ENCODE assay signal across 8 cellular contexts in genomic region chr17:76537578-76538280, GRCh38. TPM values are rescaled to one million over a fixed set of nuclear protein-coding genes. Genes with fewer than 3 reads are reported as not detected.
A peak's percentile ranks its signal among the peaks of the same experiment; 100 is the strongest.
DNase-seq lines count a peak whose midpoint lies in the region; ATAC-seq and TF ChIP-seq lines count a peak whose summit lies in the region.

TSS of gene CYGB (minus strand) at chr17:76537709. CDS start at chr17:76537542, 167 bp downstream.

- H3K4me3 ChIP-seq in HUES48 (ENCODE audit: low read depth, low read length): peak within 1 kb of the TSS; percentile 61
- H3K4me3 ChIP-seq in body of pancreas: no peak within 1 kb of the TSS
- H3K4me3 ChIP-seq in skeletal muscle tissue (ENCODE audit: low read length in 3 of 3): peak within 1 kb of the TSS; percentile 33 to 67 (median 58)

- WGBS in body of pancreas, 2 donors: 2% methylated on average over 20 to 89 of the region's 95 CpGs

- no peaks in the 10 kb centered on the region for H3K9me3 ChIP-seq in HUES48 (ENCODE audit: control insufficient read depth, insufficient read depth, low read length)
- no peaks in the 10 kb centered on the region for H3K9me3 ChIP-seq in body of pancreas
- no peaks in the 10 kb centered on the region for H3K9me3 ChIP-seq in skeletal muscle tissue (ENCODE audit: control insufficient read depth in 3 of 3, low read length in 3 of 3)

- no peak for DNase-seq in body of pancreas
- DNase-seq in iPS-NIHi11 (ENCODE audit: low spot score): peak; percentile 56
- no peak for DNase-seq in NCI-H524 treated with DMSO at 0.1 percent for 48 hours (lab: John Stamatoyannopoulos, UW)
- DNase-seq in stimulated activated CD4-positive, alpha-beta T cell treated with anti-CD3 and anti-CD28 coated beads, Interleukin-1b, Interleukin-23, amount 100 ng/mL, for 48 hours: no peak
- DNase-seq in NCI-H2081 (lab: John Stamatoyannopoulos, UW): no peak
- no peak for DNase-seq in Kasumi-1 (lab: John Stamatoyannopoulos, UW)

- H3K4me1 ChIP-seq in HUES48 (ENCODE audit: control insufficient read depth, insufficient read depth, low read length) (peaks cover 19% of the 10 kb centered on the region), body of pancreas (peaks cover 29% of the 10 kb centered on the region), skeletal muscle tissue (ENCODE audit: control insufficient read depth in 3 of 3, insufficient read depth in 3 of 3, low read length in 3 of 3) (peaks cover 41 to 49% (median 43%) of the 10 kb centered on the region in 3 donors)

- H3K36me3 ChIP-seq in HUES48 (ENCODE audit: control insufficient read depth, insufficient read depth, low read length) (no peaks in the 10 kb centered on the region), body of pancreas (replicated peaks in 1 of 2; ENCODE audit: insufficient read depth in 1 of 2, low read depth in 2 of 2) (no peaks in the 10 kb centered on the region), skeletal muscle tissue (ENCODE audit: control insufficient read depth in 3 of 3, insufficient read depth in 3 of 3, low read length in 3 of 3) (no peaks in the 10 kb centered on the region)

- no peak within 1 kb of the TSS for H3K27ac ChIP-seq in HUES48 (ENCODE audit: low read depth, low read length)
- H3K27ac ChIP-seq in body of pancreas: peak within 1 kb of the TSS in 3 of 4 donors; percentile 29 to 50 (median 43)
- peak within 1 kb of the TSS; percentile 65 for H3K27ac ChIP-seq in skeletal muscle tissue (ENCODE audit: low read depth, low read length)

- H3K9ac ChIP-seq in HUES48 (ENCODE audit: low read depth, low read length) (no peak within 1 kb of the TSS), skeletal muscle tissue (ENCODE audit: low read depth in 1 of 3, low read length in 3 of 3) (peak within 1 kb of the TSS; percentile 43 to 74 (median 67))

- no peak for TF ChIP-seq POLR2A in body of pancreas (IDR thresholded peaks at IDR 0.05)

- no peak for TF ChIP-seq CTCF in body of pancreas (IDR thresholded peaks at IDR 0.05)

- H3K27me3 ChIP-seq in HUES48 (ENCODE audit: control insufficient read depth, insufficient read depth, low read length): peaks cover 47% of the 10 kb centered on the region
- peaks cover 0 to 10% of the 10 kb centered on the region in 2 donors for H3K27me3 ChIP-seq in body of pancreas
- H3K27me3 ChIP-seq in skeletal muscle tissue (ENCODE audit: control insufficient read depth in 3 of 3, insufficient read depth in 3 of 3, low read length in 3 of 3): peaks cover 14 to 24% (median 19%) of the 10 kb centered on the region in 3 donors

- intact Hi-C loops in body of pancreas (cut with DNase I): no loop called here

- no peak for ATAC-seq in body of pancreas

RNA-seq across cellular contexts. Expression of gene CYGB, which starts in this region (rescaled TPM):
- total RNA-seq in body of pancreas: 10 to 100 TPM in 1 of 2 donors, 1 to 10 TPM in 1; 9.6 to 21.1 TPM
- total RNA-seq in skeletal muscle tissue: 8.9 TPM

Comparison
In these comparisons a context has a peak if more than half of its experiments do, and no peak if none do; other contexts are left out.
1. H3K4me3 ChIP-seq: peak in HUES48 (single experiment) and skeletal muscle tissue (3 of 3); none in body of pancreas (0 of 2).